In genomic region chr17:74821655-74822328, GRCh38 we compare ENCODE assay signal across 17 cellular contexts. TPM values are rescaled to one million over a fixed set of nuclear protein-coding genes. Genes with fewer than 3 reads are reported as not detected.
DNase-seq lines count a peak whose midpoint lies in the region; TF ChIP-seq lines count a peak whose summit lies in the region.
"Had no signal": no experiment of that assay in that cellular context is flagged by ENCODE, and none has a peak within 500 bp of the region (broad histone marks: within the 10 kb centered on the region; RNA-seq: fewer than 3 reads in every experiment).

No MANE protein-coding gene starts in this region.

- H3K27me3 ChIP-seq in esophagus muscularis mucosa = no peaks in the 10 kb centered on the region
- H3K27me3 ChIP-seq in right atrium auricular region = no peaks in the 10 kb centered on the region

- H3K27ac ChIP-seq in angular gyrus (ENCODE audit: low read depth, low read length) (peak overlapping the region; percentile 69), esophagus muscularis mucosa (replicated peaks in 1 of 4) (peak overlapping the region; percentile 33 to 65 (median 41)), right atrium auricular region (peak overlapping the region; percentile 24 to 26), substantia nigra (ENCODE audit: low read depth, low read length, poor library complexity, severe bottlenecking) (peak overlapping the region; percentile 60)

- no peak for TF ChIP-seq EP300 in esophagus muscularis mucosa (IDR thresholded peaks at IDR 0.05)

- H3K4me1 ChIP-seq in esophagus muscularis mucosa = peaks cover 3 to 34% (median 18%) of the 10 kb centered on the region in 4 donors
- peaks cover 0 to 16% of the 10 kb centered on the region in 2 donors for H3K4me1 ChIP-seq in right atrium auricular region

- no peak overlapping the region for H3K4me3 ChIP-seq in esophagus muscularis mucosa
- no peak overlapping the region for H3K4me3 ChIP-seq in right atrium auricular region

- no peak for TF ChIP-seq POLR2A in esophagus muscularis mucosa (IDR thresholded peaks at IDR 0.05; ENCODE audit: low read depth)

- H3K9me3 ChIP-seq in esophagus muscularis mucosa = no peaks in the 10 kb centered on the region
- no peaks in the 10 kb centered on the region for H3K9me3 ChIP-seq in right atrium auricular region

- H3K36me3 ChIP-seq in esophagus muscularis mucosa = peaks cover 8 to 66% (median 37%) of the 10 kb centered on the region in 4 donors
- no peaks in the 10 kb centered on the region for H3K36me3 ChIP-seq in right atrium auricular region

- TF ChIP-seq CTCF in esophagus muscularis mucosa (IDR thresholded peaks at IDR 0.05) = no peak
- no peak for TF ChIP-seq CTCF in right atrium auricular region (IDR thresholded peaks at IDR 0.05)

- 86% methylated on average over 11 of the region's 13 CpGs for WGBS in esophagus muscularis mucosa

- intact Hi-C loops in esophagus muscularis mucosa (cut with DNase I) = no loop called here

- no peak for DNase-seq in esophagus muscularis mucosa (ENCODE audit: extremely low spot score)
- no peak for DNase-seq in right atrium auricular region (ENCODE audit: low spot score)
- DNase-seq in substantia nigra (lab: John Stamatoyannopoulos, UW) = peak in 7 of 49 donors; percentile 32 to 58 (median 53)
- no peak for DNase-seq in NAMALWA (ENCODE audit: low spot score)
- no peak for DNase-seq in D341Med (ENCODE audit: low spot score)
- DNase-seq in NCI-H1930 (lab: John Stamatoyannopoulos, UW) = no peak
- DNase-seq: AML-193; CD4-positive, alpha-beta T cell; DMS53; IMR-90; Kasumi-1; MM.1S; NCI-H1105; NCI-H1694 treated with DMSO at 0.1 percent for 48 hours; NK-92 treated with Interleukin-12 subunit alpha and Interleukin-12 subunit beta, amount 100 ng/mL, for 24 hours; SIG-M5 had no signal

RNA-seq across cellular contexts. Expression of gene GRIN2C, which starts 37.9 kb away (rescaled TPM):
- 1 to 10 TPM in 1 of 4 donors, under 1 TPM in 3; 0.17 to 2.5 (median 0.50) TPM for total RNA-seq in esophagus muscularis mucosa
- total RNA-seq in right atrium auricular region = 10 to 100 TPM; 27.6 to 34.4 TPM
- total RNA-seq: CD4-positive, alpha-beta T cell; IMR-90 had no signal

RNA-seq across cellular contexts. Expression of gene NAT9, which starts 45.6 kb away (rescaled TPM):
- total RNA-seq in esophagus muscularis mucosa = 10 to 100 TPM; 10.4 to 22.4 (median 17.7) TPM
- 10 to 100 TPM; 16.2 to 18.7 TPM for total RNA-seq in right atrium auricular region

RNA-seq across cellular contexts. Expression of gene FDXR, which starts 51.0 kb away (rescaled TPM):
- total RNA-seq in esophagus muscularis mucosa = 10 to 100 TPM in 1 of 4 donors, 1 to 10 TPM in 3; 4.9 to 10.6 (median 7.0) TPM
- total RNA-seq in right atrium auricular region = 1 to 10 TPM; 4.1 to 7.9 TPM

Comparison
In these comparisons a context has a peak if more than half of its experiments do, and no peak if none do; other contexts are left out.
1. RNA of gene GRIN2C, which starts 37.9 kb away (total RNA-seq): 27.6 to 34.4 TPM in right atrium auricular region; 0.17 to 2.5 TPM in esophagus muscularis mucosa; every median in the first group is over 4 times any median in the second.
2. Peak in every context shown above with its lines, with median percentiles within 50 percentile points of each other: H3K27ac ChIP-seq.